29 cellular contexts compared by ENCODE assay signal in genomic region chr4:8252301-8253173, GRCh38. TPM values are rescaled to one million over a fixed set of nuclear protein-coding genes. Genes with fewer than 3 reads are reported as not detected.
A peak's percentile ranks its signal among the peaks of the same experiment; 100 is the strongest.
DNase-seq lines count a peak whose midpoint lies in the region; ATAC-seq, FAIRE-seq and TF ChIP-seq lines count a peak whose summit lies in the region.
"Had no signal": no experiment of that assay in that cellular context is flagged by ENCODE, and none has a peak within 500 bp of the region (broad histone marks: within the 10 kb centered on the region; RNA-seq: fewer than 3 reads in every experiment).

No MANE protein-coding gene starts in this region.

- H3K4me1 Mint-ChIP-seq in astrocyte (ENCODE audit: low read depth, unreplicated experiment), result peaks cover 4% of the 10 kb centered on the region
- H3K4me1 Mint-ChIP-seq: activated B cell treated with CpG ODN at 0.5 μM for 24 hours had no signal

- H3K9me3 Mint-ChIP-seq in astrocyte (ENCODE audit: unreplicated experiment), result peaks cover 3% of the 10 kb centered on the region
- H3K9me3 Mint-ChIP-seq: activated B cell treated with CpG ODN at 0.5 μM for 24 hours; stimulated activated naive CD8-positive, alpha-beta T cell treated with anti-CD3 and anti-CD28 coated beads, Interleukin-15, Interleukin-2, amounts not matched to agents 100 ng/mL and 50 ng/mL, for 24 hours had no signal

- H3K36me3 ChIP-seq in HepG2 (replicated peaks in 1 of 2; ENCODE audit: control insufficient read depth in 1 of 2, insufficient read depth in 2 of 2, low read length in 2 of 2) (no peaks in the 10 kb centered on the region), right lobe of liver (no peaks in the 10 kb centered on the region), astrocyte (ENCODE audit: insufficient read depth, low read length) (no peaks in the 10 kb centered on the region)
- H3K36me3 ChIP-seq: thoracic aorta, vagina had no signal

- no peak for FAIRE-seq in HepG2 (lab: Jason Lieb, UNC)
- no peak for FAIRE-seq in astrocyte (lab: Jason Lieb, UNC)
- FAIRE-seq: colon had no signal

- H3K4me1 ChIP-seq in HepG2 (ENCODE audit: insufficient read depth, low read length), result peaks cover 21% of the 10 kb centered on the region
- peaks cover 0 to 11% (median 4%) of the 10 kb centered on the region in 4 donors for H3K4me1 ChIP-seq in right lobe of liver
- H3K4me1 ChIP-seq in astrocyte (ENCODE audit: insufficient read depth, low read length), result no peaks in the 10 kb centered on the region

- POLR2A ChIA-PET in HepG2 (lab: Yijun Ruan, JAX), result no interaction called here

- BruUV-seq in HepG2 (replicated peaks; lab: Mats Ljungman, UMichigan), result no TSS peak

- no peak for TF ChIP-seq POLR2A in HepG2 (IDR thresholded peaks at IDR 0.05; ENCODE audit: insufficient read depth in 1 of 2, low read depth in 2 of 2, low read length in 2 of 2)
- TF ChIP-seq POLR2A in right lobe of liver (IDR thresholded peaks at IDR 0.05), result no peak

- ATAC-seq in HepG2, result no peak
- ATAC-seq in right lobe of liver, result no peak
- ATAC-seq in GM19452 (IDR thresholded peaks at IDR 0.05; ENCODE audit: unreplicated experiment), result no peak
- ATAC-seq: left colon had no signal

- H3K36me3 Mint-ChIP-seq in astrocyte (ENCODE audit: low read depth, unreplicated experiment), result no peaks in the 10 kb centered on the region

- TF ChIP-seq CTCF in HepG2 (CRISPR knock-in tag; IDR thresholded peaks at IDR 0.05), result no peak
- TF ChIP-seq CTCF in right lobe of liver (IDR thresholded peaks at IDR 0.05), result no peak
- no peak for TF ChIP-seq CTCF in astrocyte (IDR thresholded peaks at IDR 0.05; ENCODE audit: insufficient read depth, low read depth, low read length)

- no peaks in the 10 kb centered on the region for H3K9me3 ChIP-seq in HepG2 (ENCODE audit: low read length)
- H3K9me3 ChIP-seq in right lobe of liver, result no peaks in the 10 kb centered on the region
- H3K9me3 ChIP-seq in astrocyte (ENCODE audit: insufficient read depth, low read depth, low read length), result no peaks in the 10 kb centered on the region
- H3K9me3 ChIP-seq: thoracic aorta, vagina had no signal

- in situ Hi-C loops in HepG2 (cut with HindIII; ENCODE audit: extremely low pct_ligation_motif_present, low pct_unique_long_range_greater_than_20kb), result no loop called here

- CTCF ChIA-PET in HepG2 (lab: Yijun Ruan, JAX; ENCODE audit: low intra/inter-chr PET ratio, low total read pairs), result no interaction called here

- intact Hi-C loops in HepG2 (cut with micrococcal nuclease; ENCODE audit: unreplicated experiment) (no loop called here), right lobe of liver (cut with DNase I) (no loop called here)

- WGBS in HepG2 (ENCODE audit: low lambda C conversion rate), result 26% methylated on average over 13 of the region's 23 CpGs
- WGBS in right lobe of liver (ENCODE audit: insufficient coverage, low coverage, low lambda C conversion rate, missing lambda C conversion rate), result 45% methylated on average over 5 of the region's 23 CpGs

- H3K27me3 ChIP-seq in HepG2 (ENCODE audit: control insufficient read depth in 1 of 2, insufficient read depth in 2 of 2, low read length in 2 of 2) (peaks cover under 1 to 9% of the 10 kb centered on the region in 2 experiments; a peak in 2 of 5 replicates), right lobe of liver (no peaks in the 10 kb centered on the region), astrocyte (ENCODE audit: insufficient read depth, low read length) (peaks cover 7% of the 10 kb centered on the region)
- H3K27me3 ChIP-seq: vagina had no signal

- H3K4me3 ChIP-seq in HepG2 (replicated peaks in 1 of 3; ENCODE audit: insufficient read depth in 1 of 3, low read depth in 2 of 3, low read length in 3 of 3) (no peak overlapping the region; a peak in 1 of 6 replicates), right lobe of liver (no peak overlapping the region), astrocyte (ENCODE audit: insufficient read depth, low read depth, low read length) (no peak overlapping the region)
- H3K4me3 ChIP-seq: PC-9, thoracic aorta, vagina had no signal

- H3K4me2 ChIP-seq in HepG2 (ENCODE audit: low read depth, low read length) (0 out of 2 replicates have a peak overlapping the region, but pooled peaks have one; percentile 8), astrocyte (ENCODE audit: low read length) (no peak overlapping the region)
- H3K4me2 ChIP-seq: PC-9 had no signal

- H4K20me1 ChIP-seq in HepG2 (ENCODE audit: insufficient read depth, low read length) (peaks cover 3% of the 10 kb centered on the region; the same call in 1 of the 2 replicates), astrocyte (ENCODE audit: insufficient read depth, low read length) (no peaks in the 10 kb centered on the region)

- TF ChIP-seq EP300 in HepG2 (IDR thresholded peaks at IDR 0.05; ENCODE audit: low read depth in 2 of 2, low read length in 2 of 2) (no peak), HepG2 (CRISPR knock-in tag; IDR thresholded peaks at IDR 0.05; ENCODE audit: borderline replicate concordance) (no peak)

- H3K27ac ChIP-seq in HepG2 (ENCODE audit: extremely low read length, insufficient read depth, low read length) (no peak overlapping the region), right lobe of liver (no peak overlapping the region), astrocyte (ENCODE audit: low read depth, low read length) (no peak overlapping the region)
- H3K27ac ChIP-seq: epithelial cell of prostate, PC-9, thoracic aorta, vagina had no signal

- H3K4me3 Mint-ChIP-seq in astrocyte (ENCODE audit: unreplicated experiment), result no peak overlapping the region
- H3K4me3 Mint-ChIP-seq: activated B cell treated with CpG ODN at 0.5 μM for 24 hours; stimulated activated naive CD8-positive, alpha-beta T cell treated with anti-CD3 and anti-CD28 coated beads, Interleukin-15, Interleukin-2, amounts not matched to agents 100 ng/mL and 50 ng/mL, for 24 hours had no signal

- no peak for TF ChIP-seq RAD21 in HepG2 (CRISPR knock-in tag; IDR thresholded peaks at IDR 0.05)

- H3K9ac ChIP-seq in HepG2 (ENCODE audit: insufficient read depth, low read depth, low read length), result no peak overlapping the region
- no peak overlapping the region for H3K9ac ChIP-seq in astrocyte (ENCODE audit: low read length)

- DNase-seq in HepG2 (ENCODE audit: low spot score) (no peak), right lobe of liver (no peak), astrocyte (ENCODE audit: low read depth) (peak; percentile 64), islet precursor cell (peak; percentile 72), NCI-H1417 treated with DMSO at 0.1 percent for 48 hours (lab: John Stamatoyannopoulos, UW) (no peak), NCI-H187 (lab: John Stamatoyannopoulos, UW) (no peak)
- DNase-seq in stimulated activated naive CD4-positive, alpha-beta T cell (lab: John Stamatoyannopoulos, UW), result no peak
- DNase-seq: activated B cell treated with CpG ODN at 0.5 μM for 24 hours; activated CD4-positive, alpha-beta T cell treated with anti-CD3 and anti-CD28 coated beads, Interleukin-2, amount 50 U/mL, for 1 hour; activated naive CD4-positive, alpha-beta T cell; activated T-cell treated with anti-CD3 and anti-CD28 coated beads, Interleukin-2, amount 50 U/mL, for 48 hours; effector CD4-positive, alpha-beta T cell; H7; KG1; left colon; MM.1S; NCI-H1436 treated with DMSO at 0.1 percent for 48 hours; NCI-H2171 treated with DMSO at 0.1 percent for 48 hours; NCI-H524 treated with DMSO at 0.1 percent for 48 hours; PC-9; SHP77 treated with DMSO at 0.1 percent for 48 hours had no signal

- peaks cover 42% of the 10 kb centered on the region for H3K27me3 Mint-ChIP-seq in astrocyte (ENCODE audit: low read depth, unreplicated experiment)
- H3K27me3 Mint-ChIP-seq: activated B cell treated with CpG ODN at 0.5 μM for 24 hours; stimulated activated naive CD8-positive, alpha-beta T cell treated with anti-CD3 and anti-CD28 coated beads, Interleukin-15, Interleukin-2, amounts not matched to agents 100 ng/mL and 50 ng/mL, for 24 hours had no signal

- H3K79me2 ChIP-seq in HepG2 (ENCODE audit: insufficient read depth, low read length), result no peaks in the 10 kb centered on the region
- H3K79me2 ChIP-seq in astrocyte (ENCODE audit: insufficient read depth, low read length), result no peaks in the 10 kb centered on the region

- no peak overlapping the region for H2AFZ ChIP-seq in HepG2 (ENCODE audit: low read length)
- no peak overlapping the region for H2AFZ ChIP-seq in astrocyte (ENCODE audit: low read depth, low read length)
- H2AFZ ChIP-seq: PC-9 had no signal

- H3K27ac Mint-ChIP-seq in astrocyte (ENCODE audit: unreplicated experiment), result peak overlapping the region; percentile 53
- H3K27ac Mint-ChIP-seq: activated B cell treated with CpG ODN at 0.5 μM for 24 hours; stimulated activated naive CD8-positive, alpha-beta T cell treated with anti-CD3 and anti-CD28 coated beads, Interleukin-15, Interleukin-2, amounts not matched to agents 100 ng/mL and 50 ng/mL, for 24 hours had no signal

RNA-seq across cellular contexts. Expression of gene HTRA3, which starts 17.0 kb away (rescaled TPM):
- total RNA-seq in HepG2 (2016; rRNA removed; fragmentation: Illumina TruSeq; extraction: Trizol) (not detected in 2 replicates), right lobe of liver (1 to 10 TPM in 3 of 6 experiments, under 1 TPM in 3; 0.32 to 1.6 (median 1.0) TPM), astrocyte (35.2 and 60.5 TPM in 2 replicates)
- not detected in 2 replicates for total RNA-seq in HepG2 (2016; cell fraction: cytosol; rRNA removed; fragmentation: Illumina TruSeq; extraction: Trizol; ENCODE audit: low read depth)
- total RNA-seq in HepG2 (2016; cell fraction: insoluble cytoplasmic fraction; rRNA removed; fragmentation: Illumina TruSeq; extraction: Trizol), result 0.04 TPM in 1 of 2 replicates, not detected in the other
- not detected in 2 replicates for total RNA-seq in HepG2 (2016; cell fraction: membrane; rRNA removed; fragmentation: Illumina TruSeq; extraction: Trizol)
- not detected in 2 replicates for total RNA-seq in HepG2 (2016; cell fraction: nucleus; rRNA removed; fragmentation: Illumina TruSeq; extraction: Trizol)
- polyA plus RNA-seq in HepG2 (2011; rRNA removed), result 0.16 and 0.17 TPM in 2 replicates
- 0.12 and 0.31 TPM in 2 replicates for polyA plus RNA-seq in HepG2 (2011; cell fraction: cytosol; rRNA removed)
- 0.12 and 0.19 TPM in 2 replicates for polyA plus RNA-seq in HepG2 (2011; cell fraction: nucleus; rRNA removed)
- not detected in 2 replicates for polyA plus RNA-seq in HepG2 (2012)
- polyA plus RNA-seq in HepG2 (2016; cell fraction: cytosol; fragmentation: Illumina TruSeq; extraction: Trizol; ENCODE audit: low read depth), result 0.07 TPM in 1 of 2 replicates, not detected in the other
- not detected in 2 replicates for polyA plus RNA-seq in HepG2 (2016; cell fraction: insoluble cytoplasmic fraction; fragmentation: Illumina TruSeq; extraction: Trizol; ENCODE audit: low read depth)
- polyA plus RNA-seq in HepG2 (2016; cell fraction: membrane; fragmentation: Illumina TruSeq; extraction: Trizol; ENCODE audit: low read depth), result not detected in 2 replicates
- not detected in 2 replicates for polyA plus RNA-seq in HepG2 (2016; cell fraction: nucleus; fragmentation: Illumina TruSeq; extraction: Trizol; ENCODE audit: insufficient read depth, low read depth)
- polyA minus RNA-seq in HepG2 (2011; rRNA and poly(A)+ RNA removed; ENCODE audit: low replicate concordance), result 0.18 and 0.47 TPM in 2 replicates
- polyA minus RNA-seq in HepG2 (2011; cell fraction: cytosol; rRNA and poly(A)+ RNA removed), result not detected in 2 replicates
- not detected in 2 replicates for polyA minus RNA-seq in HepG2 (2011; cell fraction: nucleus; rRNA and poly(A)+ RNA removed)
- total RNA-seq: activated B cell treated with CpG ODN at 0.5 μM for 24 hours, HT-29 had no signal

RNA-seq across cellular contexts. Expression of gene SH3TC1, which starts 53.4 kb away (rescaled TPM):
- 10.1 and 14.9 TPM in 2 replicates for total RNA-seq in HepG2 (2016; rRNA removed; fragmentation: Illumina TruSeq; extraction: Trizol)
- total RNA-seq in HepG2 (2016; cell fraction: cytosol; rRNA removed; fragmentation: Illumina TruSeq; extraction: Trizol; ENCODE audit: low read depth), result 1.8 and 3.0 TPM in 2 replicates
- total RNA-seq in HepG2 (2016; cell fraction: insoluble cytoplasmic fraction; rRNA removed; fragmentation: Illumina TruSeq; extraction: Trizol), result 7.9 and 17.3 TPM in 2 replicates
- total RNA-seq in HepG2 (2016; cell fraction: membrane; rRNA removed; fragmentation: Illumina TruSeq; extraction: Trizol), result 5.6 and 6.2 TPM in 2 replicates
- total RNA-seq in HepG2 (2016; cell fraction: nucleus; rRNA removed; fragmentation: Illumina TruSeq; extraction: Trizol), result 22.7 and 23.6 TPM in 2 replicates
- 21.8 and 27.0 TPM in 2 replicates for polyA plus RNA-seq in HepG2 (2011; rRNA removed)
- 12.1 and 19.8 TPM in 2 replicates for polyA plus RNA-seq in HepG2 (2011; cell fraction: cytosol; rRNA removed)
- 113 and 146 TPM in 2 replicates for polyA plus RNA-seq in HepG2 (2011; cell fraction: nucleus; rRNA removed)
- polyA plus RNA-seq in HepG2 (2012), result 12.2 and 22.6 TPM in 2 replicates
- polyA plus RNA-seq in HepG2 (2016; cell fraction: cytosol; fragmentation: Illumina TruSeq; extraction: Trizol; ENCODE audit: low read depth), result 1.3 and 1.5 TPM in 2 replicates
- 6.1 and 6.6 TPM in 2 replicates for polyA plus RNA-seq in HepG2 (2016; cell fraction: insoluble cytoplasmic fraction; fragmentation: Illumina TruSeq; extraction: Trizol; ENCODE audit: low read depth)
- polyA plus RNA-seq in HepG2 (2016; cell fraction: membrane; fragmentation: Illumina TruSeq; extraction: Trizol; ENCODE audit: low read depth), result 2.1 and 2.8 TPM in 2 replicates
- polyA plus RNA-seq in HepG2 (2016; cell fraction: nucleus; fragmentation: Illumina TruSeq; extraction: Trizol; ENCODE audit: insufficient read depth, low read depth), result 26.5 and 29.7 TPM in 2 replicates
- 12.4 and 67.5 TPM in 2 replicates for polyA minus RNA-seq in HepG2 (2011; rRNA and poly(A)+ RNA removed; ENCODE audit: low replicate concordance)
- 18.2 and 19.5 TPM in 2 replicates for polyA minus RNA-seq in HepG2 (2011; cell fraction: cytosol; rRNA and poly(A)+ RNA removed)
- polyA minus RNA-seq in HepG2 (2011; cell fraction: nucleus; rRNA and poly(A)+ RNA removed), result 76.5 and 77.0 TPM in 2 replicates
- 10 to 100 TPM; 13.2 to 48.0 (median 24.9) TPM for total RNA-seq in right lobe of liver
- 1.2 and 1.8 TPM in 2 replicates for total RNA-seq in astrocyte
- total RNA-seq: G401 had no signal

Comparison
In these comparisons a context has a peak if more than half of its experiments do, and no peak if none do; other contexts are left out.
1. DNase-seq: peak in astrocyte (single experiment) and islet precursor cell (single experiment); none in HepG2 (single experiment), right lobe of liver (0 of 3), NCI-H1417 treated with DMSO at 0.1 percent for 48 hours (single experiment), NCI-H187 (0 of 2) and stimulated activated naive CD4-positive, alpha-beta T cell (0 of 6).
2. RNA of gene HTRA3, which starts 17.0 kb away (total RNA-seq): 35.2 to 60.5 TPM in astrocyte; 0.32 to 1.6 TPM in right lobe of liver and 0.04 TPM in HepG2; every median in the first group is over 10 times any median in the second.